In genomic region chr4:153154010-153154975, GRCh38 we compare ENCODE assay signal across 8 cellular contexts. TPM values are rescaled to one million over a fixed set of nuclear protein-coding genes. Genes with fewer than 3 reads are reported as not detected.
DNase-seq lines count a peak whose midpoint lies in the region; ATAC-seq and TF ChIP-seq lines count a peak whose summit lies in the region.

No MANE protein-coding gene starts in this region.

- H3K27ac ChIP-seq in fibroblast of lung (ENCODE audit: insufficient read depth, low read length) (no peak overlapping the region), psoas muscle (no peak overlapping the region)

- BruUV-seq in Caco-2 (replicated peaks; lab: Mats Ljungman, UMichigan) = no TSS peak

- POLR2A ChIA-PET in Caco-2 (lab: Charles Lee) = no interaction called here

- in situ Hi-C loops in KBM-7 (cut with MboI; ENCODE audit: low pct_unique_long_range_greater_than_20kb, low sequenced_read_pairs) = loop anchor here (25.0 kb wide), 2 partner anchors 158 to 433 kb away; no protein-coding TSS in a partner anchor

- H3K36me3 ChIP-seq in Caco-2 (ENCODE audit: control insufficient read depth, insufficient read depth, low read length) (no peaks in the 10 kb centered on the region), fibroblast of lung (ENCODE audit: control insufficient read depth, insufficient read depth, low read length) (no peaks in the 10 kb centered on the region), psoas muscle (ENCODE audit: insufficient read depth in 1 of 2, low read depth in 1 of 2) (no peaks in the 10 kb centered on the region)

- peak overlapping the region; percentile 96 for H3K4me2 ChIP-seq in fibroblast of lung (ENCODE audit: extremely low read depth, insufficient read depth, low read length)

- H3K36me3 Mint-ChIP-seq in Caco-2 (ENCODE audit: insufficient read depth, unreplicated experiment) = peaks cover 4% of the 10 kb centered on the region

- TF ChIP-seq CTCF in Caco-2 (IDR thresholded peaks at IDR 0.05; ENCODE audit: insufficient read depth in 1 of 2, low read depth in 1 of 2, low read length in 1 of 2, severe bottlenecking in 1 of 2, unreplicated experiment in 1 of 2) (no peak), fibroblast of lung (conservative IDR thresholded peaks at IDR 0.05 in 1 of 2, IDR thresholded peaks at IDR 0.05 in 1 of 2; ENCODE audit: low read depth in 1 of 2, low read length in 2 of 2) (no peak), psoas muscle (IDR thresholded peaks at IDR 0.05) (no peak)

- no peaks in the 10 kb centered on the region for H3K79me2 ChIP-seq in fibroblast of lung (ENCODE audit: control insufficient read depth, insufficient read depth, low read length)

- WGBS in psoas muscle, 3 donors = 46 to 47% (median 46%) methylated on average over 15 of the region's 15 CpGs

- no peak overlapping the region for H3K9ac ChIP-seq in fibroblast of lung (ENCODE audit: insufficient read depth, low read length)

- no peaks in the 10 kb centered on the region for H3K9me3 Mint-ChIP-seq in Caco-2 (ENCODE audit: unreplicated experiment)

- ATAC-seq in psoas muscle (no peak), GM21576 (IDR thresholded peaks at IDR 0.05; ENCODE audit: unreplicated experiment) (no peak), HG03432 (IDR thresholded peaks at IDR 0.05; ENCODE audit: unreplicated experiment) (no peak), GM18907 (IDR thresholded peaks at IDR 0.05; ENCODE audit: unreplicated experiment) (no peak)

- H3K9me3 ChIP-seq in Caco-2 (no peaks in the 10 kb centered on the region), fibroblast of lung (ENCODE audit: control insufficient read depth, insufficient read depth, low read depth, low read length) (no peaks in the 10 kb centered on the region), psoas muscle (no peaks in the 10 kb centered on the region)

- DNase-seq in Caco-2 = no peak
- DNase-seq in KBM-7 = peak; percentile 43
- DNase-seq in SW480 (ENCODE audit: low spot score) = peak; percentile 58
- peak; percentile 60 to 63 for DNase-seq in fibroblast of lung (ENCODE audit: low read depth in 2 of 2)
- no peak for DNase-seq in psoas muscle

- intact Hi-C loops in Caco-2 (cut with micrococcal nuclease; ENCODE audit: unreplicated experiment) (no loop called here), psoas muscle (cut with DNase I) (no loop called here)

- H2AFZ ChIP-seq in fibroblast of lung (ENCODE audit: low read length) = peak overlapping the region; percentile 84

- H4K20me1 ChIP-seq in fibroblast of lung (ENCODE audit: control insufficient read depth, extremely low read depth, insufficient read depth, low read length) = no peaks in the 10 kb centered on the region

- H3K27me3 ChIP-seq in Caco-2 (replicated peaks; ENCODE audit: control insufficient read depth, insufficient read depth, low read length) (no peaks in the 10 kb centered on the region), fibroblast of lung (ENCODE audit: control insufficient read depth, insufficient read depth, low read length) (peaks cover 2% of the 10 kb centered on the region), psoas muscle (ENCODE audit: insufficient read depth in 3 of 3, low read length in 2 of 3) (peaks cover 0 to 3% (median 0%) of the 10 kb centered on the region in 3 donors)

- CTCF ChIA-PET in Caco-2 (lab: Charles Lee) = no interaction called here

- peaks cover 13% of the 10 kb centered on the region for H3K4me1 ChIP-seq in Caco-2
- H3K4me1 ChIP-seq in fibroblast of lung (ENCODE audit: control insufficient read depth, extremely low read depth, insufficient read depth, low read length) = peaks cover 11% of the 10 kb centered on the region
- no peaks in the 10 kb centered on the region for H3K4me1 ChIP-seq in psoas muscle

- peaks cover 2% of the 10 kb centered on the region for H3K27me3 Mint-ChIP-seq in Caco-2 (ENCODE audit: insufficient read depth, unreplicated experiment)

- H3K4me3 Mint-ChIP-seq in Caco-2 (ENCODE audit: unreplicated experiment) = peak overlapping the region; percentile 89

- H3K4me1 Mint-ChIP-seq in Caco-2 (ENCODE audit: low read depth, unreplicated experiment) = peaks cover 14% of the 10 kb centered on the region

- peak overlapping the region; percentile 64 for H3K4me3 ChIP-seq in Caco-2 (ENCODE audit: low read depth, low read length)
- peak overlapping the region; percentile 55 to 73 (median 66) for H3K4me3 ChIP-seq in fibroblast of lung (replicated peaks in 1 of 4; ENCODE audit: control extremely low read depth in 1 of 4, insufficient read depth in 1 of 4, low read depth in 3 of 4, low read length in 4 of 4)
- H3K4me3 ChIP-seq in psoas muscle = peak overlapping the region; percentile 76

- no peak overlapping the region for H3K27ac Mint-ChIP-seq in Caco-2 (ENCODE audit: unreplicated experiment)

RNA-seq across cellular contexts. Expression of gene TRIM2, which starts 50.0 kb away (rescaled TPM):
- total RNA-seq in Caco-2 (2022) (62.0 and 62.3 TPM in 2 replicates), fibroblast of lung (70.4 and 90.8 TPM in 2 replicates), psoas muscle (1 to 10 TPM; 3.9 to 7.1 (median 5.6) TPM)
- polyA plus RNA-seq in fibroblast of lung (39.6 and 41.2 TPM in 2 replicates), psoas muscle (1 to 10 TPM; 1.3 to 2.2 (median 2.1) TPM)
- polyA plus RNA-seq in fibroblast of lung (2012) = 23.4 and 23.5 TPM in 2 replicates
- polyA minus RNA-seq in fibroblast of lung (ENCODE audit: low replicate concordance) = 110 and 116 TPM in 2 replicates

Comparison
In these comparisons a context has a peak if more than half of its experiments do, and no peak if none do; other contexts are left out.
1. DNase-seq: peak in KBM-7 (single experiment), SW480 (single experiment) and fibroblast of lung (2 of 2); none in Caco-2 (0 of 2) and psoas muscle (0 of 2).
2. Peak in every context shown above with its lines, with median percentiles within 50 percentile points of each other: H3K4me3 ChIP-seq.